Comparison of ENCODE assay signal across 1 cellular context in genomic region chr11:2389344-2390026, GRCh38.
TF ChIP-seq lines count a peak whose summit lies in the region.

No MANE protein-coding gene starts in this region.

TF ChIP-seq in H1, 55 proteins besides CTCF, POLR2A, EP300 and RAD21:
- TF ChIP-seq RNF2 (IDR thresholded peaks at IDR 0.05; ENCODE audit: borderline replicate concordance, low read depth, low read length, missing control alignments, poor library complexity, severe bottlenecking) (no peak), RXRA (IDR thresholded peaks at IDR 0.05; ENCODE audit: insufficient read depth, low read depth, low read length) (no peak), ATF2 (IDR thresholded peaks at IDR 0.05; ENCODE audit: low read length) (no peak), SIRT6 (IDR thresholded peaks at IDR 0.05; ENCODE audit: low read length) (no peak), BRCA1 (IDR thresholded peaks at IDR 0.05; ENCODE audit: low read depth, low read length) (no peak), SP2 (IDR thresholded peaks at IDR 0.05; ENCODE audit: low read length) (no peak), BACH1 (IDR thresholded peaks at IDR 0.05; ENCODE audit: low read length) (no peak), KDM4A (IDR thresholded peaks at IDR 0.05; ENCODE audit: low read depth, low read length, severe bottlenecking) (no peak), TEAD4 (IDR thresholded peaks at IDR 0.05; ENCODE audit: low read depth, low read length) (no peak), GABPA (IDR thresholded peaks at IDR 0.05; ENCODE audit: borderline replicate concordance, insufficient read depth, low read length) (no peak), ASH2L (IDR thresholded peaks at IDR 0.05; ENCODE audit: low read length) (no peak), CHD7 (IDR thresholded peaks at IDR 0.05; ENCODE audit: insufficient replicate concordance, low read length) (no peak), CTBP2 (IDR thresholded peaks at IDR 0.05; ENCODE audit: borderline replicate concordance, insufficient read depth, insufficient read length, low read length) (no peak), SP4 (IDR thresholded peaks at IDR 0.05; ENCODE audit: low read length) (no peak), NRF1 (IDR thresholded peaks at IDR 0.05; ENCODE audit: low read depth, low read length) (no peak), CEBPB (IDR thresholded peaks at IDR 0.05; ENCODE audit: low read depth, low read length) (no peak)
